Comparison of ENCODE assay signal across 21 cellular contexts in genomic region chr3:36842275-36842674, GRCh38.
DNase-seq lines count a peak whose midpoint lies in the region; ATAC-seq and TF ChIP-seq lines count a peak whose summit lies in the region.
"Had no signal": no experiment of that assay in that cellular context is flagged by ENCODE, and none has a peak within 500 bp of the region (broad histone marks: within the 10 kb centered on the region; RNA-seq: fewer than 3 reads in every experiment).

No MANE protein-coding gene starts in this region.

- H3K36me3 Mint-ChIP-seq in activated T-cell treated with anti-CD3 and anti-CD28 coated beads, Interleukin-2, amount 50 U/mL, for 72 hours (ENCODE audit: insufficient read depth in 2 of 2) = peaks cover 15 to 19% of the 10 kb centered on the region in 2 donors
- H3K36me3 Mint-ChIP-seq in activated T-helper 17 cell treated with anti-CD3 and anti-CD28 coated beads, Interleukin-2, amount 50 U/mL, for 72 hours (ENCODE audit: low read depth) = peaks cover 93% of the 10 kb centered on the region
- H3K36me3 Mint-ChIP-seq in Caco-2 (ENCODE audit: insufficient read depth, unreplicated experiment) = no peaks in the 10 kb centered on the region

- peak overlapping the region in 1 of 2 donors; percentile 37 for H3K4me3 Mint-ChIP-seq in activated T-cell treated with anti-CD3 and anti-CD28 coated beads, Interleukin-2, amount 50 U/mL, for 72 hours
- H3K4me3 Mint-ChIP-seq in activated T-helper 17 cell treated with anti-CD3 and anti-CD28 coated beads, Interleukin-2, amount 50 U/mL, for 72 hours = peak overlapping the region; percentile 40
- no peak overlapping the region for H3K4me3 Mint-ChIP-seq in stimulated activated naive CD8-positive, alpha-beta T cell treated with anti-CD3 and anti-CD28 coated beads, Interleukin-15, amount 100 ng/mL, for 72 hours
- H3K4me3 Mint-ChIP-seq in Caco-2 (ENCODE audit: unreplicated experiment) = no peak overlapping the region
- H3K4me3 Mint-ChIP-seq: IgD-negative memory B cell had no signal

- H3K27ac Mint-ChIP-seq in activated T-cell treated with anti-CD3 and anti-CD28 coated beads, Interleukin-2, amount 50 U/mL, for 72 hours = no peak overlapping the region
- peak overlapping the region; percentile 72 for H3K27ac Mint-ChIP-seq in activated T-helper 17 cell treated with anti-CD3 and anti-CD28 coated beads, Interleukin-2, amount 50 U/mL, for 72 hours
- H3K27ac Mint-ChIP-seq in stimulated activated naive CD8-positive, alpha-beta T cell treated with anti-CD3 and anti-CD28 coated beads, Interleukin-15, amount 100 ng/mL, for 72 hours = no peak overlapping the region
- H3K27ac Mint-ChIP-seq in Caco-2 (ENCODE audit: unreplicated experiment) = no peak overlapping the region

- dilution Hi-C loops in mammary epithelial cell (cut with HindIII; ENCODE audit: low sequenced_read_pairs) = no loop called here

- TF ChIP-seq CTCF in Caco-2 (IDR thresholded peaks at IDR 0.05; ENCODE audit: insufficient read depth in 1 of 2, low read depth in 1 of 2, low read length in 1 of 2, severe bottlenecking in 1 of 2, unreplicated experiment in 1 of 2) (no peak), mammary epithelial cell (conservative IDR thresholded peaks at IDR 0.05 in 1 of 2, IDR thresholded peaks at IDR 0.05 in 1 of 2; ENCODE audit: extremely low read depth in 1 of 2, insufficient read depth in 1 of 2, low read depth in 1 of 2, low read length in 2 of 2) (no peak)

- H3K4me1 ChIP-seq in Caco-2 (no peaks in the 10 kb centered on the region), mammary epithelial cell (ENCODE audit: insufficient read depth, low read length) (no peaks in the 10 kb centered on the region), trophoblast cell (ENCODE audit: control insufficient read depth in 1 of 2, insufficient read depth in 2 of 2, low read length in 2 of 2) (no peaks in the 10 kb centered on the region)
- H3K4me1 ChIP-seq: Peyer's patch, SJSA1 had no signal

- H4K91ac ChIP-seq in trophoblast cell (ENCODE audit: low read depth, low read length) = no peak overlapping the region

- no peaks in the 10 kb centered on the region for H3K27me3 ChIP-seq in Caco-2 (replicated peaks; ENCODE audit: control insufficient read depth, insufficient read depth, low read length)
- peaks cover 2% of the 10 kb centered on the region for H3K27me3 ChIP-seq in mammary epithelial cell (ENCODE audit: insufficient read depth, low read length)
- no peaks in the 10 kb centered on the region for H3K27me3 ChIP-seq in trophoblast cell (ENCODE audit: insufficient read depth, low read length)
- H3K27me3 ChIP-seq: Peyer's patch, SJSA1 had no signal

- no peak overlapping the region for H3K4me2 ChIP-seq in mammary epithelial cell (ENCODE audit: insufficient read depth, low read depth, low read length)
- no peak overlapping the region for H3K4me2 ChIP-seq in trophoblast cell (ENCODE audit: low read length)

- POLR2A ChIA-PET in Caco-2 (lab: Charles Lee) = no interaction called here

- no peak overlapping the region for H2BK12ac ChIP-seq in trophoblast cell (ENCODE audit: low read length)

- H2AFZ ChIP-seq in mammary epithelial cell (ENCODE audit: low read depth, low read length) (no peak overlapping the region), trophoblast cell (ENCODE audit: insufficient read depth, low read length, poor library complexity) (no peak overlapping the region)

- no peak overlapping the region for H3K9ac ChIP-seq in mammary epithelial cell (ENCODE audit: insufficient read depth, low read length)
- no peak overlapping the region for H3K9ac ChIP-seq in trophoblast cell (ENCODE audit: low read length)

- H3K4me1 Mint-ChIP-seq in activated T-cell treated with anti-CD3 and anti-CD28 coated beads, Interleukin-2, amount 50 U/mL, for 72 hours (ENCODE audit: low read depth) = peaks cover 30% of the 10 kb centered on the region
- H3K4me1 Mint-ChIP-seq in activated T-helper 17 cell treated with anti-CD3 and anti-CD28 coated beads, Interleukin-2, amount 50 U/mL, for 72 hours = peaks cover 12% of the 10 kb centered on the region
- peaks cover 38% of the 10 kb centered on the region for H3K4me1 Mint-ChIP-seq in stimulated activated naive CD8-positive, alpha-beta T cell treated with anti-CD3 and anti-CD28 coated beads, Interleukin-15, amount 100 ng/mL, for 72 hours
- no peaks in the 10 kb centered on the region for H3K4me1 Mint-ChIP-seq in Caco-2 (ENCODE audit: low read depth, unreplicated experiment)

- H3K9me3 ChIP-seq in Caco-2 = no peaks in the 10 kb centered on the region
- H3K9me3 ChIP-seq in mammary epithelial cell (replicated peaks; ENCODE audit: insufficient read depth, low read length) = no peaks in the 10 kb centered on the region
- peaks cover 6% of the 10 kb centered on the region for H3K9me3 ChIP-seq in trophoblast cell (ENCODE audit: insufficient read depth, low read depth, low read length)
- H3K9me3 ChIP-seq: Peyer's patch, SJSA1 had no signal

- 74% methylated on average over 5 of the region's 5 CpGs for WGBS in mammary epithelial cell (ENCODE audit: low coverage, missing lambda C conversion rate)
- WGBS in trophoblast cell (ENCODE audit: extremely low coverage, insufficient coverage, insufficient read length) = no CpG with 5 or more reads among the region's 5 CpGs

- no peak overlapping the region for H3K23ac ChIP-seq in trophoblast cell (ENCODE audit: low read length)

- H4K12ac ChIP-seq in trophoblast cell (ENCODE audit: low read depth, low read length) = no peak overlapping the region

- BruUV-seq in Caco-2 (replicated peaks; lab: Mats Ljungman, UMichigan) (no TSS peak), mammary epithelial cell (replicated peaks; lab: Mats Ljungman, UMichigan) (no TSS peak)

- peak; percentile 6 to 18 for DNase-seq in activated T-cell treated with anti-CD3 and anti-CD28 coated beads, Interleukin-2, amount 50 U/mL, for 72 hours
- no peak for DNase-seq in activated T-cell treated with anti-CD3 and anti-CD28 coated beads, Interleukin-2, amount 50 U/mL, for 48 hours
- DNase-seq in left colon = no peak
- peak in 1 of 2 donors; percentile 33 for DNase-seq in stimulated activated naive CD8-positive, alpha-beta T cell treated with anti-CD3 and anti-CD28 coated beads, Interleukin-15, amount 100 ng/mL, for 72 hours
- DNase-seq in Caco-2 = no peak
- no peak for DNase-seq in mammary epithelial cell
- DNase-seq in trophoblast cell = no peak
- DNase-seq: C1 segment of cervical spinal cord, Kasumi-1, MM.1S, NCI-H1092, NCI-H1436 treated with DMSO at 0.1 percent for 48 hours, NCI-H2029, NCI-H2171 treated with DMSO at 0.1 percent for 48 hours, NCI-H446 treated with DMSO at 0.1 percent for 48 hours, NCI-H69, Peyer's patch had no signal

- H3K4me3 ChIP-seq in Caco-2 (ENCODE audit: low read depth, low read length) (no peak overlapping the region), mammary epithelial cell (replicated peaks in 1 of 3; ENCODE audit: insufficient read depth in 1 of 3, low read depth in 2 of 3, low read length in 3 of 3) (no peak overlapping the region), trophoblast cell (ENCODE audit: low read depth, low read length) (no peak overlapping the region)
- H3K4me3 ChIP-seq: GM12878, Peyer's patch, SJSA1 had no signal

- in situ Hi-C loops in mammary epithelial cell (cut with MboI; ENCODE audit: low sequenced_read_pairs in 2 of 2) = loop anchor here in 1 of 2 donors (10.0 kb wide), 1 partner anchor 117 kb away; no protein-coding TSS in a partner anchor

- peak; percentile 38 to 69 for ATAC-seq in activated T-cell treated with anti-CD3 and anti-CD28 coated beads, Interleukin-2, amount 50 U/mL, for 72 hours (replicated peaks in 1 of 2)
- ATAC-seq in activated T-helper 17 cell treated with anti-CD3 and anti-CD28 coated beads, Interleukin-2, amount 50 U/mL, for 72 hours (replicated peaks) = peak; percentile 70
- peak; percentile 18 for ATAC-seq in left colon
- peak; percentile 47 for ATAC-seq in stimulated activated naive CD8-positive, alpha-beta T cell treated with anti-CD3 and anti-CD28 coated beads, Interleukin-15, amount 100 ng/mL, for 72 hours

- H2BK5ac ChIP-seq in trophoblast cell (ENCODE audit: low read depth, low read length, poor library complexity) = no peak overlapping the region

- no peaks in the 10 kb centered on the region for H3K27me3 Mint-ChIP-seq in activated T-cell treated with anti-CD3 and anti-CD28 coated beads, Interleukin-2, amount 50 U/mL, for 72 hours (ENCODE audit: low read depth)
- no peaks in the 10 kb centered on the region for H3K27me3 Mint-ChIP-seq in activated T-helper 17 cell treated with anti-CD3 and anti-CD28 coated beads, Interleukin-2, amount 50 U/mL, for 72 hours
- H3K27me3 Mint-ChIP-seq in stimulated activated naive CD8-positive, alpha-beta T cell treated with anti-CD3 and anti-CD28 coated beads, Interleukin-15, amount 100 ng/mL, for 72 hours = no peaks in the 10 kb centered on the region
- H3K27me3 Mint-ChIP-seq in Caco-2 (ENCODE audit: insufficient read depth, unreplicated experiment) = no peaks in the 10 kb centered on the region
- H3K27me3 Mint-ChIP-seq: IgD-negative memory B cell had no signal

- intact Hi-C loops in left colon (cut with DNase I, micrococcal nuclease) = no loop called here
- intact Hi-C loops in Caco-2 (cut with micrococcal nuclease; ENCODE audit: unreplicated experiment) = no loop called here
- intact Hi-C loops in mammary epithelial cell (cut with micrococcal nuclease) = loop anchor here (2.0 to 5.0 kb wide), 2 partner anchors 27 to 100 kb away; no protein-coding TSS in a partner anchor

- H3K9me3 Mint-ChIP-seq in activated T-cell treated with anti-CD3 and anti-CD28 coated beads, Interleukin-2, amount 50 U/mL, for 72 hours = peaks cover 0 to 3% of the 10 kb centered on the region in 2 donors
- H3K9me3 Mint-ChIP-seq in activated T-helper 17 cell treated with anti-CD3 and anti-CD28 coated beads, Interleukin-2, amount 50 U/mL, for 72 hours = peaks cover 4% of the 10 kb centered on the region
- H3K9me3 Mint-ChIP-seq in stimulated activated naive CD8-positive, alpha-beta T cell treated with anti-CD3 and anti-CD28 coated beads, Interleukin-15, amount 100 ng/mL, for 72 hours = peaks cover 8 to 15% of the 10 kb centered on the region in 2 donors
- peaks cover 10% of the 10 kb centered on the region for H3K9me3 Mint-ChIP-seq in Caco-2 (ENCODE audit: unreplicated experiment)

- H3K18ac ChIP-seq in trophoblast cell (ENCODE audit: low read length) = no peak overlapping the region

- no peak overlapping the region for H3K4ac ChIP-seq in trophoblast cell (ENCODE audit: low read depth, low read length)

- H3K79me1 ChIP-seq in trophoblast cell (ENCODE audit: low read length) = no peaks in the 10 kb centered on the region

- no peak overlapping the region for H2AK5ac ChIP-seq in trophoblast cell (ENCODE audit: low read length)

- H3K27ac ChIP-seq in mammary epithelial cell (ENCODE audit: insufficient read depth, low read depth, low read length) = no peak overlapping the region
- no peak overlapping the region for H3K27ac ChIP-seq in trophoblast cell (ENCODE audit: low read depth, low read length)
- H3K27ac ChIP-seq: Peyer's patch, SJSA1 had no signal

- H4K8ac ChIP-seq in trophoblast cell (ENCODE audit: low read depth, low read length) = no peak overlapping the region

- H3K14ac ChIP-seq in trophoblast cell (ENCODE audit: low read length) = no peak overlapping the region

- H4K20me1 ChIP-seq in mammary epithelial cell (ENCODE audit: insufficient read depth, low read length) = no peaks in the 10 kb centered on the region

- no peaks in the 10 kb centered on the region for H3K36me3 ChIP-seq in Caco-2 (ENCODE audit: control insufficient read depth, insufficient read depth, low read length)
- H3K36me3 ChIP-seq in mammary epithelial cell (ENCODE audit: insufficient read depth, low read length) = no peaks in the 10 kb centered on the region
- H3K36me3 ChIP-seq in trophoblast cell (ENCODE audit: control insufficient read depth in 1 of 2, insufficient read depth in 2 of 2, low read length in 2 of 2) = no peaks in the 10 kb centered on the region
- H3K36me3 ChIP-seq: SJSA1 had no signal

- no peak overlapping the region for H2BK120ac ChIP-seq in trophoblast cell (ENCODE audit: insufficient read depth, low read length, poor library complexity)

- H3K79me2 ChIP-seq in mammary epithelial cell (ENCODE audit: insufficient read depth, low read length) (no peaks in the 10 kb centered on the region), trophoblast cell (ENCODE audit: control insufficient read depth, insufficient read depth, low read length, poor library complexity) (no peaks in the 10 kb centered on the region)

- CTCF ChIA-PET in Caco-2 (lab: Charles Lee) (no interaction called here), mammary epithelial cell (lab: Charles Lee; ENCODE audit: low non-redundant PET) (no interaction called here)

Comparison
In these comparisons a context has a peak if more than half of its experiments do, and no peak if none do; other contexts are left out.
1. DNase-seq: peak in activated T-cell treated with anti-CD3 and anti-CD28 coated beads, Interleukin-2, amount 50 U/mL, for 72 hours (2 of 2); none in activated T-cell treated with anti-CD3 and anti-CD28 coated beads, Interleukin-2, amount 50 U/mL, for 48 hours (0 of 2), left colon (0 of 2), Caco-2 (0 of 2), mammary epithelial cell (single experiment) and trophoblast cell (0 of 2).
2. ATAC-seq: peak in every context shown above with its lines; median percentile 70 in activated T-helper 17 cell treated with anti-CD3 and anti-CD28 coated beads, Interleukin-2, amount 50 U/mL, for 72 hours; 54 in activated T-cell treated with anti-CD3 and anti-CD28 coated beads, Interleukin-2, amount 50 U/mL, for 72 hours; 47 in stimulated activated naive CD8-positive, alpha-beta T cell treated with anti-CD3 and anti-CD28 coated beads, Interleukin-15, amount 100 ng/mL, for 72 hours; 18 in left colon.